ENCODE assay signal across 23 cellular contexts in genomic region chr12:59787610-59788009, GRCh38.
"Had no signal": no experiment of that assay in that cellular context is flagged by ENCODE, and none has a peak within 500 bp of the region (broad histone marks: within the 10 kb centered on the region; RNA-seq: fewer than 3 reads in every experiment).

No MANE protein-coding gene starts in this region.

- H3K4me3 ChIP-seq: cardiac muscle cell, mucosa of descending colon, pancreas, tibial nerve, uterus had no signal

- DNase-seq: activated B cell treated with CpG ODN at 0.5 μM for 24 hours; activated CD4-positive, alpha-beta memory T cell treated with anti-CD3 and anti-CD28 coated beads, Interleukin-2, amount 10 ng/mL, durations not matched to agents 7 days and 5 days; activated CD4-positive, alpha-beta T cell treated with anti-CD3 and anti-CD28 coated beads for 48 hours; activated CD8-positive, alpha-beta memory T cell treated with anti-CD3 and anti-CD28 coated beads, Interleukin-2, amount 10 ng/mL, durations not matched to agents 7 days and 5 days; activated naive CD4-positive, alpha-beta T cell treated with Interleukin-2 at 50 U/mL for 16 hours; activated naive CD8-positive, alpha-beta T cell treated with anti-CD3 and anti-CD28 coated beads, Interleukin-2, amount 10 ng/mL, durations not matched to agents 7 days and 5 days; amygdala; dermis blood vessel endothelial cell; effector memory CD4-positive, alpha-beta T cell; foreskin keratinocyte; hypothalamus; mammary epithelial cell; mucosa of descending colon; naive B cell; pancreas; stimulated activated naive CD4-positive, alpha-beta T cell; uterus had no signal

- H3K4me1 ChIP-seq: foreskin keratinocyte, pancreas, tibial nerve, uterus had no signal

- H3K27ac ChIP-seq: cardiac muscle cell, foreskin keratinocyte, pancreas, tibial nerve, uterus had no signal

- H3K27ac Mint-ChIP-seq: activated B cell treated with CpG ODN at 0.5 μM for 24 hours; activated CD4-positive, alpha-beta memory T cell treated with anti-CD3 and anti-CD28 coated beads, Interleukin-2, amount 10 ng/mL, durations not matched to agents 7 days and 5 days; activated CD8-positive, alpha-beta memory T cell treated with anti-CD3 and anti-CD28 coated beads, Interleukin-2, amount 10 ng/mL, durations not matched to agents 7 days and 5 days; activated naive CD8-positive, alpha-beta T cell treated with anti-CD3 and anti-CD28 coated beads, Interleukin-2, amount 10 ng/mL, durations not matched to agents 7 days and 5 days; activated T-helper 17 cell treated with anti-CD3 and anti-CD28 coated beads, Interleukin-2, amount 50 U/mL, for 72 hours; naive B cell; T-helper 1 cell treated with Interleukin-12 subunit alpha and Interleukin-12 subunit beta and Interleukin-4 antibody, amounts not matched to agents 30 μg/mL and 1 μg/mL, for 36 hours had no signal

- H3K4me3 Mint-ChIP-seq: activated B cell treated with CpG ODN at 0.5 μM for 24 hours; activated CD4-positive, alpha-beta memory T cell treated with anti-CD3 and anti-CD28 coated beads, Interleukin-2, amount 10 ng/mL, durations not matched to agents 7 days and 5 days; activated CD8-positive, alpha-beta memory T cell treated with anti-CD3 and anti-CD28 coated beads, Interleukin-2, amount 10 ng/mL, durations not matched to agents 7 days and 5 days; activated naive CD8-positive, alpha-beta T cell treated with anti-CD3 and anti-CD28 coated beads, Interleukin-2, amount 10 ng/mL, durations not matched to agents 7 days and 5 days; activated T-helper 17 cell treated with anti-CD3 and anti-CD28 coated beads, Interleukin-2, amount 50 U/mL, for 72 hours; naive B cell; T-helper 1 cell treated with Interleukin-12 subunit alpha and Interleukin-12 subunit beta and Interleukin-4 antibody, amounts not matched to agents 30 μg/mL and 1 μg/mL, for 36 hours had no signal

- H3K4me1 Mint-ChIP-seq: activated B cell treated with CpG ODN at 0.5 μM for 24 hours; activated CD4-positive, alpha-beta memory T cell treated with anti-CD3 and anti-CD28 coated beads, Interleukin-2, amount 10 ng/mL, durations not matched to agents 7 days and 5 days; activated CD8-positive, alpha-beta memory T cell treated with anti-CD3 and anti-CD28 coated beads, Interleukin-2, amount 10 ng/mL, durations not matched to agents 7 days and 5 days; activated naive CD8-positive, alpha-beta T cell treated with anti-CD3 and anti-CD28 coated beads, Interleukin-2, amount 10 ng/mL, durations not matched to agents 7 days and 5 days; activated T-helper 17 cell treated with anti-CD3 and anti-CD28 coated beads, Interleukin-2, amount 50 U/mL, for 72 hours; naive B cell had no signal

- ATAC-seq: activated CD8-positive, alpha-beta memory T cell treated with anti-CD3 and anti-CD28 coated beads, Interleukin-2, amount 10 ng/mL, durations not matched to agents 7 days and 5 days; activated T-helper 17 cell treated with anti-CD3 and anti-CD28 coated beads, Interleukin-2, amount 50 U/mL, for 72 hours; foreskin keratinocyte; left lobe of liver; mucosa of descending colon; pancreas; sciatic nerve had no signal

- H3K36me3 ChIP-seq: cardiac muscle cell, pancreas, tibial nerve, uterus had no signal

- H3K27me3 Mint-ChIP-seq: activated B cell treated with CpG ODN at 0.5 μM for 24 hours; activated CD4-positive, alpha-beta memory T cell treated with anti-CD3 and anti-CD28 coated beads, Interleukin-2, amount 10 ng/mL, durations not matched to agents 7 days and 5 days; activated CD8-positive, alpha-beta memory T cell treated with anti-CD3 and anti-CD28 coated beads, Interleukin-2, amount 10 ng/mL, durations not matched to agents 7 days and 5 days; activated naive CD8-positive, alpha-beta T cell treated with anti-CD3 and anti-CD28 coated beads, Interleukin-2, amount 10 ng/mL, durations not matched to agents 7 days and 5 days; activated T-helper 17 cell treated with anti-CD3 and anti-CD28 coated beads, Interleukin-2, amount 50 U/mL, for 72 hours; naive B cell had no signal

- H3K9me3 ChIP-seq: mucosa of descending colon, pancreas, uterus had no signal

- H3K27me3 ChIP-seq: cardiac muscle cell, foreskin keratinocyte, pancreas, tibial nerve, uterus had no signal

- H3K9me3 Mint-ChIP-seq: activated B cell treated with CpG ODN at 0.5 μM for 24 hours; activated CD4-positive, alpha-beta memory T cell treated with anti-CD3 and anti-CD28 coated beads, Interleukin-2, amount 10 ng/mL, durations not matched to agents 7 days and 5 days had no signal
